Comparison of ENCODE assay signal across 11 cellular contexts in the genomic region with DNA sequence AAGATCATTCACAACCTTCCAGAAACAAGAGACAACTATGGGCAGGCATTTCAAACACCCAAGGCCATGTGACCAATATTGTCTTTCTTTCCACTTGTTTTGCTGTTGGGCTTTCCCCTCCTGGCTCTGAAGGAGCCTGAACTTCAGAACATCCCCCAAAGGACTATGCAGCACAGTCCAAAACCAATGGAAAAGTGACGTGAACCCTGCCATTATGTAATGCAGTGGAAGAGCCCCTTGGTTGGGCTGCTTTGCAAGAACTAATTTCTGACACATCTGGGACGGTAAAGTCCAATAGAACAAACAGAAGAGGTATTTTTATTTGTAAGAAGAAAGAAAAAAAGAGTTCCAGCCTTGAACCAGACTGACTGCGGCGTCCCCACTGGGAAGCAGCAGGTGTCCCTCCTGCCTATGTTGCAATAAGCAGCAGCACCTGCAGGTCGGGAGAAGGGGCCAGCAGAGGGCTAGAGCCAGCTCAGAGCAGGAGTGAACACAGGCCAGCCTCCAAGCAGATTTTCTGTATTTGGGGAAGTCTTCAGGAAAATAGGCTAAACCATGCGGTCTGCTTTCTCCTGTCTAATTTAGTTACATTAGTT.
DNase-seq lines count a peak whose midpoint lies in the region; TF ChIP-seq lines count a peak whose summit lies in the region.
"Had no signal": no experiment of that assay in that cellular context is flagged by ENCODE, and none has a peak within 500 bp of the region (broad histone marks: within the 10 kb centered on the region; RNA-seq: fewer than 3 reads in every experiment).

No MANE protein-coding gene starts in this region.

- H3K27ac ChIP-seq in left ventricle myocardium inferior (replicated peaks) = peak overlapping the region; percentile 11
- no peak overlapping the region for H3K27ac ChIP-seq in thyroid gland

- no peaks in the 10 kb centered on the region for H3K9me3 ChIP-seq in left ventricle myocardium inferior (replicated peaks)
- H3K9me3 ChIP-seq in thyroid gland = no peaks in the 10 kb centered on the region

- POLR2A ChIA-PET in activated CD4-positive, alpha-beta T cell treated with anti-CD3 and anti-CD28 coated beads, Interleukin-2, amount 10 ng/mL, durations not matched to agents 7 days and 5 days (lab: Charles Lee) = no interaction called here

- H3K27me3 Mint-ChIP-seq in activated naive CD4-positive, alpha-beta T cell treated with anti-CD3 and anti-CD28 coated beads for 36 hours (ENCODE audit: low read depth) = no peaks in the 10 kb centered on the region
- peaks cover 17% of the 10 kb centered on the region for H3K27me3 Mint-ChIP-seq in activated CD4-positive, alpha-beta T cell treated with anti-CD3 and anti-CD28 coated beads, Interleukin-2, amount 10 ng/mL, durations not matched to agents 7 days and 5 days

- H3K9me3 Mint-ChIP-seq in activated naive CD4-positive, alpha-beta T cell treated with anti-CD3 and anti-CD28 coated beads for 36 hours = no peaks in the 10 kb centered on the region
- H3K9me3 Mint-ChIP-seq in activated CD4-positive, alpha-beta T cell treated with anti-CD3 and anti-CD28 coated beads, Interleukin-2, amount 10 ng/mL, durations not matched to agents 7 days and 5 days = peaks cover 9% of the 10 kb centered on the region

- peaks cover 2% of the 10 kb centered on the region for H3K4me1 Mint-ChIP-seq in activated naive CD4-positive, alpha-beta T cell treated with anti-CD3 and anti-CD28 coated beads for 36 hours (ENCODE audit: low read depth)
- peaks cover 3% of the 10 kb centered on the region for H3K4me1 Mint-ChIP-seq in activated CD4-positive, alpha-beta T cell treated with anti-CD3 and anti-CD28 coated beads, Interleukin-2, amount 10 ng/mL, durations not matched to agents 7 days and 5 days

- WGBS in thyroid gland, 2 donors = 66 to 74% methylated on average over 6 of the region's 6 CpGs

- H3K27me3 ChIP-seq in left ventricle myocardium inferior (ENCODE audit: low read depth) (no peaks in the 10 kb centered on the region), thyroid gland (no peaks in the 10 kb centered on the region)

- peaks cover 15% of the 10 kb centered on the region for H3K4me1 ChIP-seq in left ventricle myocardium inferior
- peaks cover 10 to 12% of the 10 kb centered on the region in 2 donors for H3K4me1 ChIP-seq in thyroid gland

- H3K36me3 Mint-ChIP-seq in activated naive CD4-positive, alpha-beta T cell treated with anti-CD3 and anti-CD28 coated beads for 36 hours (ENCODE audit: low read depth) = no peaks in the 10 kb centered on the region
- peaks cover 2% of the 10 kb centered on the region for H3K36me3 Mint-ChIP-seq in activated CD4-positive, alpha-beta T cell treated with anti-CD3 and anti-CD28 coated beads, Interleukin-2, amount 10 ng/mL, durations not matched to agents 7 days and 5 days (ENCODE audit: low read depth)

- no peak overlapping the region for H3K4me3 ChIP-seq in left ventricle myocardium inferior
- no peak overlapping the region for H3K4me3 ChIP-seq in thyroid gland (replicated peaks in 1 of 3)

- H3K36me3 ChIP-seq in left ventricle myocardium inferior (no peaks in the 10 kb centered on the region), thyroid gland (no peaks in the 10 kb centered on the region)

- CTCF ChIA-PET in activated naive CD4-positive, alpha-beta T cell treated with anti-CD3 and anti-CD28 coated beads for 36 hours (lab: Charles Lee) = no interaction called here
- CTCF ChIA-PET in activated CD4-positive, alpha-beta T cell treated with anti-CD3 and anti-CD28 coated beads, Interleukin-2, amount 10 ng/mL, durations not matched to agents 7 days and 5 days (lab: Charles Lee) = interaction anchor here (1.3 kb wide), 1 partner anchor 17 kb away, joined by 3 read pairs; no protein-coding TSS in a partner anchor

- TF ChIP-seq CTCF in left ventricle myocardium inferior (IDR thresholded peaks at IDR 0.05; ENCODE audit: borderline replicate concordance) (peak; percentile 44), thyroid gland (IDR thresholded peaks at IDR 0.05) (peak in 4 of 6 experiments; percentile 16 to 49 (median 40))

- peak; percentile 51 for DNase-seq in activated naive CD4-positive, alpha-beta T cell treated with anti-CD3 and anti-CD28 coated beads for 36 hours
- no peak for DNase-seq in activated naive CD4-positive, alpha-beta T cell (lab: John Stamatoyannopoulos, UW)
- peak; percentile 51 for DNase-seq in NCI-H774 (lab: John Stamatoyannopoulos, UW)
- peak; percentile 51 for DNase-seq in left ventricle myocardium inferior
- DNase-seq in thyroid gland = peak; percentile 50 to 60
- no peak for DNase-seq in activated CD4-positive, alpha-beta T cell treated with anti-CD3 and anti-CD28 coated beads, Interleukin-2, amount 10 ng/mL, durations not matched to agents 7 days and 5 days
- DNase-seq in activated CD4-positive, alpha-beta T cell treated with anti-CD3 and anti-CD28 coated beads for 4 hours = no peak
- DNase-seq in EL = no peak
- DNase-seq: activated naive CD4-positive, alpha-beta T cell treated with anti-CD3 and anti-CD28 coated beads, Interleukin-2, amount 10 ng/mL, durations not matched to agents 7 days and 5 days; AML-193; SIG-M5 had no signal

- TF ChIP-seq POLR2A in thyroid gland (IDR thresholded peaks at IDR 0.05) = no peak

- no peak overlapping the region for H3K27ac Mint-ChIP-seq in activated naive CD4-positive, alpha-beta T cell treated with anti-CD3 and anti-CD28 coated beads for 36 hours
- H3K27ac Mint-ChIP-seq in activated CD4-positive, alpha-beta T cell treated with anti-CD3 and anti-CD28 coated beads, Interleukin-2, amount 10 ng/mL, durations not matched to agents 7 days and 5 days = no peak overlapping the region
- H3K27ac Mint-ChIP-seq: activated naive CD4-positive, alpha-beta T cell treated with anti-CD3 and anti-CD28 coated beads, Interleukin-2, amount 10 ng/mL, durations not matched to agents 7 days and 5 days had no signal

- no peak overlapping the region for H3K4me3 Mint-ChIP-seq in activated naive CD4-positive, alpha-beta T cell treated with anti-CD3 and anti-CD28 coated beads for 36 hours
- H3K4me3 Mint-ChIP-seq in activated CD4-positive, alpha-beta T cell treated with anti-CD3 and anti-CD28 coated beads, Interleukin-2, amount 10 ng/mL, durations not matched to agents 7 days and 5 days = no peak overlapping the region
- H3K4me3 Mint-ChIP-seq: activated naive CD4-positive, alpha-beta T cell treated with anti-CD3 and anti-CD28 coated beads, Interleukin-2, amount 10 ng/mL, durations not matched to agents 7 days and 5 days had no signal

- intact Hi-C loops in activated naive CD4-positive, alpha-beta T cell treated with anti-CD3 and anti-CD28 coated beads for 36 hours (cut with micrococcal nuclease) = loop anchor here (2.0 kb wide), 1 partner anchor 309 kb away; no protein-coding TSS in a partner anchor
- intact Hi-C loops in left ventricle myocardium inferior (cut with micrococcal nuclease) (no loop called here), thyroid gland (cut with DNase I) (no loop called here)

Comparison
In these comparisons a context has a peak if more than half of its experiments do, and no peak if none do; other contexts are left out.
1. DNase-seq: peak in activated naive CD4-positive, alpha-beta T cell treated with anti-CD3 and anti-CD28 coated beads for 36 hours (single experiment), NCI-H774 (single experiment), left ventricle myocardium inferior (single experiment) and thyroid gland (2 of 2); none in activated naive CD4-positive, alpha-beta T cell (0 of 4), activated CD4-positive, alpha-beta T cell treated with anti-CD3 and anti-CD28 coated beads, Interleukin-2, amount 10 ng/mL, durations not matched to agents 7 days and 5 days (single experiment), activated CD4-positive, alpha-beta T cell treated with anti-CD3 and anti-CD28 coated beads for 4 hours (0 of 2) and EL (single experiment).